ENCODE assay signal across 19 cellular contexts in the genomic region with DNA sequence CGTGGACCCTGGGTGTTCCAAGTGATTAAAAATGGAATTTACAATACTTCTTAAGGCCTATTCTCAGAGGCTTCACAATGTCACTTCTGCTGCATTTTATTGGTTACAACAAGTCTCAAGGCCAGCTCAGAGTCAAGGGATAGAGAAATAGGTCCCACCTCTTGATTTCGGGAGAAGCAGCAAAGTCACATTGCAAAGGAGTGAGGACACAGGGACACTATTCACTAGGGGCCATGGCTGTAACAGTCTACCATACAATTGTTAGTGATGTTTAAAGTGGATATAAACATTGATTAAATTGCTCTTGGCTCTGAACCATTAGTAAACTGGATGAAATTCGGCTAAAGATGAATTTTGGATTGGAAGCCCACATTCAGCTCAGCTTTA. TPM values are rescaled to one million over a fixed set of nuclear protein-coding genes. Genes with fewer than 3 reads are reported as not detected.
DNase-seq lines count a peak whose midpoint lies in the region; ATAC-seq and TF ChIP-seq lines count a peak whose summit lies in the region.
"Had no signal": no experiment of that assay in that cellular context is flagged by ENCODE, and none has a peak within 500 bp of the region (broad histone marks: within the 10 kb centered on the region; RNA-seq: fewer than 3 reads in every experiment).

No MANE protein-coding gene starts in this region.

- H3K4me1 ChIP-seq in heart left ventricle (peaks cover 0 to 58% (median 37%) of the 10 kb centered on the region in 12 donors), esophagus muscularis mucosa (peaks cover 52 to 61% (median 58%) of the 10 kb centered on the region in 4 donors), upper lobe of left lung (peaks cover 22 to 50% (median 39%) of the 10 kb centered on the region in 4 donors)
- H3K4me1 ChIP-seq: BE2C had no signal

- no peak for TF ChIP-seq CTCF in heart left ventricle (IDR thresholded peaks at IDR 0.05)
- no peak for TF ChIP-seq CTCF in esophagus muscularis mucosa (IDR thresholded peaks at IDR 0.05)
- TF ChIP-seq CTCF in osteocyte (IDR thresholded peaks at IDR 0.05), result no peak
- no peak for TF ChIP-seq CTCF in upper lobe of left lung (IDR thresholded peaks at IDR 0.05)

- no peaks in the 10 kb centered on the region for H3K9me3 Mint-ChIP-seq in osteocyte (ENCODE audit: unreplicated experiment)
- H3K9me3 Mint-ChIP-seq: activated CD4-positive, alpha-beta memory T cell treated with anti-CD3 and anti-CD28 coated beads, Interleukin-2, amount 10 ng/mL, durations not matched to agents 7 days and 5 days; central memory CD8-positive, alpha-beta T cell had no signal

- TF ChIP-seq POLR2A in heart left ventricle (IDR thresholded peaks at IDR 0.05), result no peak
- TF ChIP-seq POLR2A in esophagus muscularis mucosa (IDR thresholded peaks at IDR 0.05; ENCODE audit: low read depth), result no peak
- TF ChIP-seq POLR2A in upper lobe of left lung (IDR thresholded peaks at IDR 0.05), result no peak

- H3K36me3 ChIP-seq in heart left ventricle (no peaks in the 10 kb centered on the region), esophagus muscularis mucosa (no peaks in the 10 kb centered on the region), upper lobe of left lung (no peaks in the 10 kb centered on the region)
- H3K36me3 ChIP-seq: BE2C, right lobe of liver had no signal

- H3K9me3 ChIP-seq in heart left ventricle, result no peaks in the 10 kb centered on the region
- H3K9me3 ChIP-seq in esophagus muscularis mucosa, result no peaks in the 10 kb centered on the region
- H3K9me3 ChIP-seq in upper lobe of left lung, result no peaks in the 10 kb centered on the region
- H3K9me3 ChIP-seq: BE2C, right lobe of liver had no signal

- DNase-seq in heart left ventricle (no peak), left ventricle myocardium superior (no peak), esophagus muscularis mucosa (ENCODE audit: extremely low spot score) (no peak), osteocyte (ENCODE audit: extremely low spot score, unreplicated experiment) (no peak), upper lobe of left lung (no peak), NAMALWA (ENCODE audit: low spot score) (no peak), NCI-H526 (lab: John Stamatoyannopoulos, UW) (no peak), T-helper 2 cell (no peak)
- DNase-seq: 8988T; activated CD4-positive, alpha-beta memory T cell treated with anti-CD3 and anti-CD28 coated beads, Interleukin-2, amount 10 ng/mL, durations not matched to agents 7 days and 5 days; activated CD4-positive, CD25-positive, alpha-beta regulatory T cell; activated naive CD4-positive, alpha-beta T cell treated with Interleukin-2 at 50 U/mL for 16 hours; BE2C; effector memory CD4-positive, alpha-beta T cell; Kasumi-1; trophoblast cell had no signal

- H3K27me3 Mint-ChIP-seq in osteocyte (ENCODE audit: unreplicated experiment), result no peaks in the 10 kb centered on the region

- no peaks in the 10 kb centered on the region for H3K36me3 Mint-ChIP-seq in osteocyte (ENCODE audit: unreplicated experiment)

- H3K27me3 ChIP-seq in heart left ventricle, result peaks cover 0 to 16% (median 0%) of the 10 kb centered on the region in 9 donors
- H3K27me3 ChIP-seq in esophagus muscularis mucosa, result no peaks in the 10 kb centered on the region
- peaks cover 0 to 4% (median 0%) of the 10 kb centered on the region in 4 donors for H3K27me3 ChIP-seq in upper lobe of left lung
- H3K27me3 ChIP-seq: BE2C, right lobe of liver had no signal

- intact Hi-C loops in heart left ventricle (cut with DNase I) (loop anchor here in 1 of 10 donors (2.0 kb wide), 1 partner anchor 23 kb away; the partner anchor contains the start of gene CMBL), left ventricle myocardium superior (cut with micrococcal nuclease) (no loop called here), esophagus muscularis mucosa (cut with DNase I) (no loop called here)

- H3K27ac ChIP-seq in heart left ventricle, result peak overlapping the region in 10 of 12 donors; percentile 15 to 86 (median 78)
- peak overlapping the region; percentile 26 to 65 (median 57) for H3K27ac ChIP-seq in esophagus muscularis mucosa (replicated peaks in 1 of 4)
- H3K27ac ChIP-seq in upper lobe of left lung, result peak overlapping the region; percentile 3 to 66 (median 30)

- TF ChIP-seq EP300 in esophagus muscularis mucosa (IDR thresholded peaks at IDR 0.05) (no peak), upper lobe of left lung (IDR thresholded peaks at IDR 0.05) (no peak)

- H3K4me3 ChIP-seq in heart left ventricle (no peak overlapping the region), esophagus muscularis mucosa (no peak overlapping the region), upper lobe of left lung (no peak overlapping the region)

- H3K27ac Mint-ChIP-seq in osteocyte (ENCODE audit: unreplicated experiment), result peak overlapping the region; percentile 80
- H3K27ac Mint-ChIP-seq: activated CD4-positive, alpha-beta memory T cell treated with anti-CD3 and anti-CD28 coated beads, Interleukin-2, amount 10 ng/mL, durations not matched to agents 7 days and 5 days had no signal

- WGBS in heart left ventricle, 4 donors, result 55 to 65% (median 62%) methylated on average over 3 of the region's 3 CpGs
- 50% methylated on average over 3 of the region's 3 CpGs for WGBS in esophagus muscularis mucosa
- WGBS in upper lobe of left lung, 2 donors, result 59 to 69% methylated on average over 3 of the region's 3 CpGs

- peaks cover 60% of the 10 kb centered on the region for H3K4me1 Mint-ChIP-seq in osteocyte (ENCODE audit: unreplicated experiment)

- ATAC-seq in heart left ventricle (no peak), left ventricle myocardium superior (no peak), upper lobe of left lung (ENCODE audit: low FRiP score in 2 of 2) (no peak)
- ATAC-seq: esophagus mucosa had no signal

- peak overlapping the region; percentile 0 for H3K4me3 Mint-ChIP-seq in osteocyte (ENCODE audit: unreplicated experiment)
- H3K4me3 Mint-ChIP-seq: activated CD4-positive, alpha-beta memory T cell treated with anti-CD3 and anti-CD28 coated beads, Interleukin-2, amount 10 ng/mL, durations not matched to agents 7 days and 5 days; central memory CD8-positive, alpha-beta T cell had no signal

RNA-seq across cellular contexts. Expression of gene CMBL, which starts 21.7 kb away (rescaled TPM):
- total RNA-seq in heart left ventricle (10 to 100 TPM; 12.4 to 53.5 (median 29.0) TPM), left ventricle myocardium superior (48.6 TPM), esophagus muscularis mucosa (1 to 10 TPM; 3.8 to 7.8 (median 5.1) TPM), osteocyte (23.3 and 24.2 TPM in 2 replicates), upper lobe of left lung (10 to 100 TPM in 2 of 6 donors, 1 to 10 TPM in 4; 8.0 to 19.1 (median 8.4) TPM)
- polyA plus RNA-seq in heart left ventricle, result 10 to 100 TPM; 20.8 to 32.5 TPM

RNA-seq across cellular contexts. Expression of gene MARCHF6, which starts 24.1 kb away (rescaled TPM):
- total RNA-seq in heart left ventricle (100 to 1,000 TPM; 108 to 192 (median 161) TPM), left ventricle myocardium superior (165 TPM), esophagus muscularis mucosa (100 to 1,000 TPM in 1 of 4 donors, 10 to 100 TPM in 3; 76.5 to 121 (median 92.9) TPM), osteocyte (180 and 190 TPM in 2 replicates), upper lobe of left lung (100 to 1,000 TPM in 4 of 6 donors, 10 to 100 TPM in 2; 48.5 to 128 (median 110) TPM)
- 10 to 100 TPM; 39.3 to 91.6 TPM for polyA plus RNA-seq in heart left ventricle
